9 cellular contexts compared by ENCODE assay signal in genomic region chr15:97995881-97996603, GRCh38. TPM values are rescaled to one million over a fixed set of nuclear protein-coding genes. Genes with fewer than 3 reads are reported as not detected.
DNase-seq lines count a peak whose midpoint lies in the region; ATAC-seq and TF ChIP-seq lines count a peak whose summit lies in the region.
"Had no signal": no experiment of that assay in that cellular context is flagged by ENCODE, and none has a peak within 500 bp of the region (broad histone marks: within the 10 kb centered on the region; RNA-seq: fewer than 3 reads in every experiment).

No MANE protein-coding gene starts in this region.

- no peaks in the 10 kb centered on the region for H3K27me3 Mint-ChIP-seq in activated CD4-positive, alpha-beta T cell treated with anti-CD3 and anti-CD28 coated beads, Interleukin-2, amount 10 ng/mL, durations not matched to agents 7 days and 5 days
- H3K27me3 Mint-ChIP-seq in effector memory CD8-positive, alpha-beta T cell = no peaks in the 10 kb centered on the region
- no peaks in the 10 kb centered on the region for H3K27me3 Mint-ChIP-seq in stimulated activated naive CD8-positive, alpha-beta T cell treated with anti-CD3 and anti-CD28 coated beads, Interleukin-15, amount 100 ng/mL, for 72 hours

- no peaks in the 10 kb centered on the region for H3K4me1 ChIP-seq in testis

- H3K9me3 ChIP-seq in testis = no peaks in the 10 kb centered on the region

- no peak overlapping the region for H3K4me3 ChIP-seq in testis
- H3K4me3 ChIP-seq: skin epidermis had no signal

- H3K27me3 ChIP-seq in testis = no peaks in the 10 kb centered on the region

- TF ChIP-seq CTCF in testis (IDR thresholded peaks at IDR 0.05) = no peak

- no peaks in the 10 kb centered on the region for H3K36me3 ChIP-seq in testis (ENCODE audit: low read depth, missing control alignments)

- H3K4me1 Mint-ChIP-seq in activated CD4-positive, alpha-beta T cell treated with anti-CD3 and anti-CD28 coated beads, Interleukin-2, amount 10 ng/mL, durations not matched to agents 7 days and 5 days = peaks cover 14% of the 10 kb centered on the region
- H3K4me1 Mint-ChIP-seq in effector memory CD8-positive, alpha-beta T cell (ENCODE audit: low read depth in 2 of 2) = peaks cover 0 to 3% of the 10 kb centered on the region in 2 donors
- H3K4me1 Mint-ChIP-seq in stimulated activated naive CD8-positive, alpha-beta T cell treated with anti-CD3 and anti-CD28 coated beads, Interleukin-15, amount 100 ng/mL, for 72 hours = peaks cover 6% of the 10 kb centered on the region

- DNase-seq in activated CD4-positive, alpha-beta T cell treated with anti-CD3 and anti-CD28 coated beads, Interleukin-2, amount 10 ng/mL, durations not matched to agents 7 days and 5 days = no peak
- DNase-seq in activated CD4-positive, alpha-beta T cell treated with anti-CD3 and anti-CD28 coated beads for 1 hour = no peak
- DNase-seq in NOMO-1 (lab: John Stamatoyannopoulos, UW; ENCODE audit: unreplicated experiment in 2 of 2) (peak; percentile 16 to 70), erythroblast (lab: John Stamatoyannopoulos, UW) (peak; percentile 7 to 19), testis (peak; percentile 28)
- DNase-seq in effector memory CD8-positive, alpha-beta T cell = no peak
- no peak for DNase-seq in stimulated activated naive CD8-positive, alpha-beta T cell treated with anti-CD3 and anti-CD28 coated beads, Interleukin-15, amount 100 ng/mL, for 72 hours

- peak overlapping the region; percentile 1 for H3K4me3 Mint-ChIP-seq in activated CD4-positive, alpha-beta T cell treated with anti-CD3 and anti-CD28 coated beads, Interleukin-2, amount 10 ng/mL, durations not matched to agents 7 days and 5 days
- no peak overlapping the region for H3K4me3 Mint-ChIP-seq in effector memory CD8-positive, alpha-beta T cell
- H3K4me3 Mint-ChIP-seq in stimulated activated naive CD8-positive, alpha-beta T cell treated with anti-CD3 and anti-CD28 coated beads, Interleukin-15, amount 100 ng/mL, for 72 hours = no peak overlapping the region

- H3K27ac ChIP-seq in testis = no peak overlapping the region

- H3K36me3 Mint-ChIP-seq in activated CD4-positive, alpha-beta T cell treated with anti-CD3 and anti-CD28 coated beads, Interleukin-2, amount 10 ng/mL, durations not matched to agents 7 days and 5 days (ENCODE audit: low read depth) = no peaks in the 10 kb centered on the region
- no peaks in the 10 kb centered on the region for H3K36me3 Mint-ChIP-seq in effector memory CD8-positive, alpha-beta T cell (ENCODE audit: insufficient read depth)

- intact Hi-C loops in testis (cut with DNase I; ENCODE audit: low total_unique reads) = no loop called here

- 41 to 55% methylated on average over 5 of the region's 5 CpGs for WGBS in testis, 2 donors

- no peak for ATAC-seq in effector memory CD8-positive, alpha-beta T cell (replicated peaks)
- no peak for ATAC-seq in stimulated activated naive CD8-positive, alpha-beta T cell treated with anti-CD3 and anti-CD28 coated beads, Interleukin-15, amount 100 ng/mL, for 72 hours
- no peak for ATAC-seq in GM21447 (IDR thresholded peaks at IDR 0.05; ENCODE audit: unreplicated experiment)

- no peak overlapping the region for H3K27ac Mint-ChIP-seq in activated CD4-positive, alpha-beta T cell treated with anti-CD3 and anti-CD28 coated beads, Interleukin-2, amount 10 ng/mL, durations not matched to agents 7 days and 5 days
- no peak overlapping the region for H3K27ac Mint-ChIP-seq in effector memory CD8-positive, alpha-beta T cell
- H3K27ac Mint-ChIP-seq in stimulated activated naive CD8-positive, alpha-beta T cell treated with anti-CD3 and anti-CD28 coated beads, Interleukin-15, amount 100 ng/mL, for 72 hours = no peak overlapping the region

- POLR2A ChIA-PET in activated CD4-positive, alpha-beta T cell treated with anti-CD3 and anti-CD28 coated beads, Interleukin-2, amount 10 ng/mL, durations not matched to agents 7 days and 5 days (lab: Charles Lee) = no interaction called here

- peaks cover 2% of the 10 kb centered on the region for H3K9me3 Mint-ChIP-seq in activated CD4-positive, alpha-beta T cell treated with anti-CD3 and anti-CD28 coated beads, Interleukin-2, amount 10 ng/mL, durations not matched to agents 7 days and 5 days
- H3K9me3 Mint-ChIP-seq in effector memory CD8-positive, alpha-beta T cell = peaks cover 2 to 7% of the 10 kb centered on the region in 2 donors
- no peaks in the 10 kb centered on the region for H3K9me3 Mint-ChIP-seq in stimulated activated naive CD8-positive, alpha-beta T cell treated with anti-CD3 and anti-CD28 coated beads, Interleukin-15, amount 100 ng/mL, for 72 hours

- CTCF ChIA-PET in activated CD4-positive, alpha-beta T cell treated with anti-CD3 and anti-CD28 coated beads, Interleukin-2, amount 10 ng/mL, durations not matched to agents 7 days and 5 days (lab: Charles Lee) = interaction anchor here (0.8 kb wide), 1 partner anchor 12 kb away, joined by 4 read pairs; no protein-coding TSS in a partner anchor

- no peak for TF ChIP-seq POLR2A in erythroblast (IDR thresholded peaks at IDR 0.05; ENCODE audit: low read length)
- TF ChIP-seq POLR2A in testis (IDR thresholded peaks at IDR 0.05) = no peak

RNA-seq across cellular contexts. Expression of gene ARRDC4, which starts 35.5 kb away (rescaled TPM):
- total RNA-seq in activated CD4-positive, alpha-beta T cell treated with anti-CD3 and anti-CD28 coated beads, Interleukin-2, amount 10 ng/mL, durations not matched to agents 7 days and 5 days = under 1 TPM; 0.52 to 0.56 TPM
- 10 to 100 TPM; 37.0 to 54.2 TPM for total RNA-seq in testis
- 28.3 TPM for polyA plus RNA-seq in testis (ENCODE audit: insufficient read depth, low read depth, low replicate concordance)

Comparison
In these comparisons a context has a peak if more than half of its experiments do, and no peak if none do; other contexts are left out.
1. DNase-seq: peak in NOMO-1 (2 of 2), erythroblast (2 of 2) and testis (single experiment); none in activated CD4-positive, alpha-beta T cell treated with anti-CD3 and anti-CD28 coated beads, Interleukin-2, amount 10 ng/mL, durations not matched to agents 7 days and 5 days (single experiment), activated CD4-positive, alpha-beta T cell treated with anti-CD3 and anti-CD28 coated beads for 1 hour (single experiment), effector memory CD8-positive, alpha-beta T cell (0 of 3) and stimulated activated naive CD8-positive, alpha-beta T cell treated with anti-CD3 and anti-CD28 coated beads, Interleukin-15, amount 100 ng/mL, for 72 hours (0 of 2).
2. RNA of gene ARRDC4, which starts 35.5 kb away (total RNA-seq): 37.0 to 54.2 TPM in testis; 0.52 to 0.56 TPM in activated CD4-positive, alpha-beta T cell treated with anti-CD3 and anti-CD28 coated beads, Interleukin-2, amount 10 ng/mL, durations not matched to agents 7 days and 5 days; every median in the first group is over 10 times any median in the second.